In the genomic region with DNA sequence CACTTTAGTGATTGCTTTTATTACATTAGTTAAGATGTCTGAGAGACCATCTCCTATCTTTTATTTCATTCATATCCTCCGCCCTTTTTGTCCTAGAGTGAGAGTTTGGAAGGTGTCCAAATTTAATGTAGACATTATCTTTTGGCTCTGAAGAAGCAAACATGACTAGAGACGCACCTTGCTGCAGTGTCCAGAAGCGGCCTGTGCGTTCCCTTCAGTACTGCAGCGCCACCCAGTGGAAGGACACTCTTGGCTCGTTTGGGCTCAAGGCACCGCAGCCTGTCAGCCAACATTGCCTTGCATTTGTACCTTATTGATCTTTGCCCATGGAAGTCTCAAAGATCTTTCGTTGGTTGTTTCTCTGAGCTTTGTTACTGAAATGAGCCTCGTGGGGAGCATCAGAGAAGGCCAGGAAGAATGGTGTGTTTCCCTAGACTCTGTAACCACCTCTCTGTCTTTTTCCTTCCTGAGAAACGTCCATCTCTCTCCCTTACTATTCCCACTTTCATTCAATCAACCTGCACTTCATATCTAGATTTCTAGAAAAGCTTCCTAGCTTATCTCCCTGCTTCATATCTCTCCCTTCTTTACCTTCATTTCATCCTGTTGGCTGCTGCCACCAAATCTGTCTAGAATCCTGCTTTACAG, we compare ENCODE assay signal across 9 cellular contexts. TPM values are rescaled to one million over a fixed set of nuclear protein-coding genes. Genes with fewer than 3 reads are reported as not detected.
DNase-seq lines count a peak whose midpoint lies in the region; ATAC-seq, FAIRE-seq and TF ChIP-seq lines count a peak whose summit lies in the region.
"Had no signal": no experiment of that assay in that cellular context is flagged by ENCODE, and none has a peak within 500 bp of the region (broad histone marks: within the 10 kb centered on the region; RNA-seq: fewer than 3 reads in every experiment).

No MANE protein-coding gene starts in this region.

- H3K27me3 ChIP-seq in MM.1S (replicated peaks; ENCODE audit: insufficient read depth, low read length) (no peaks in the 10 kb centered on the region), liver (ENCODE audit: control insufficient read depth in 4 of 4, insufficient read depth in 4 of 4, low read length in 3 of 4) (no peaks in the 10 kb centered on the region)

- ATAC-seq in HG03442 (IDR thresholded peaks at IDR 0.05; ENCODE audit: unreplicated experiment) = no peak

- H3K9me3 ChIP-seq in MM.1S (replicated peaks; ENCODE audit: insufficient read depth, low read length) (no peaks in the 10 kb centered on the region), liver (ENCODE audit: control insufficient read depth in 4 of 4, low read length in 3 of 4) (no peaks in the 10 kb centered on the region)

- no peak overlapping the region for H3K4me3 ChIP-seq in MM.1S (ENCODE audit: low read length)
- H3K4me3 ChIP-seq in liver (ENCODE audit: low read depth in 1 of 3, low read length in 3 of 3) = no peak overlapping the region
- H3K4me3 ChIP-seq: SK-N-MC had no signal

- no peak overlapping the region for H3K4me2 ChIP-seq in MM.1S (ENCODE audit: low read depth, low read length)

- H3K4me1 ChIP-seq in MM.1S (ENCODE audit: low read length) = no peaks in the 10 kb centered on the region
- H3K4me1 ChIP-seq in liver (ENCODE audit: control insufficient read depth in 4 of 4, insufficient read depth in 4 of 4, low read length in 3 of 4) = peaks cover 0 to 10% (median 8%) of the 10 kb centered on the region in 4 donors

- no peak overlapping the region for H2AFZ ChIP-seq in MM.1S (ENCODE audit: low read length)

- peak; percentile 60 for TF ChIP-seq CTCF in MM.1S (IDR thresholded peaks at IDR 0.05; ENCODE audit: low read length)
- TF ChIP-seq CTCF in liver (IDR thresholded peaks at IDR 0.05; ENCODE audit: low read depth, low read length, missing input control) = peak; percentile 93

- H3F3A ChIP-seq in MM.1S (ENCODE audit: insufficient read depth, low read length) = no peaks in the 10 kb centered on the region

- H3K9me2 ChIP-seq in MM.1S (replicated peaks; ENCODE audit: insufficient read depth, low read length) = no peaks in the 10 kb centered on the region

- TF ChIP-seq RAD21 in liver (IDR thresholded peaks at IDR 0.05) = peak; percentile 96 to 99

- no peak for FAIRE-seq in RCC 7860 (lab: Jason Lieb, UNC)

- H3K27ac ChIP-seq in MM.1S (ENCODE audit: low read length) = no peak overlapping the region
- H3K27ac ChIP-seq in liver (ENCODE audit: low read depth in 1 of 2, low read length in 2 of 2) = no peak overlapping the region
- H3K27ac ChIP-seq: SK-N-MC had no signal

- no peaks in the 10 kb centered on the region for H3K79me2 ChIP-seq in MM.1S (ENCODE audit: low read length)

- H4K20me1 ChIP-seq in MM.1S (ENCODE audit: insufficient read depth, low read length) = no peaks in the 10 kb centered on the region

- DNase-seq in ELF-1 (ENCODE audit: low read depth, low spot score) (peak; percentile 77), MM.1S (peak; percentile 28), RCC 7860 (ENCODE audit: low spot score) (no peak)
- peak; percentile 61 to 71 for DNase-seq in activated CD4-positive, alpha-beta T cell treated with anti-CD3 and anti-CD28 coated beads for 4 hours
- DNase-seq in central memory CD4-positive, alpha-beta T cell = peak; percentile 44
- peak; percentile 29 for DNase-seq in stimulated activated CD8-positive, alpha-beta memory T cell treated with anti-CD3 and anti-CD28 coated beads, Interleukin-12 subunit alpha, Interleukin-12 subunit beta, amount 100 ng/mL, for 4 hours (ENCODE audit: low read depth)

- H3K9ac ChIP-seq in MM.1S (ENCODE audit: low read length) (no peak overlapping the region), liver (ENCODE audit: low read depth in 1 of 2, low read length in 2 of 2) (no peak overlapping the region)

- H3K36me3 ChIP-seq in MM.1S (replicated peaks; ENCODE audit: insufficient read depth, low read length) (peaks cover 28% of the 10 kb centered on the region), liver (ENCODE audit: control insufficient read depth in 4 of 4, insufficient read depth in 3 of 4, low read depth in 1 of 4, low read length in 3 of 4) (peaks cover 8 to 50% (median 41%) of the 10 kb centered on the region in 4 donors)

- 21% methylated on average over 10 of the region's 10 CpGs for WGBS in liver

TF ChIP-seq in liver, 16 proteins besides CTCF, POLR2A, EP300 and RAD21:
- TF ChIP-seq GABPA (IDR thresholded peaks at IDR 0.05 in 1 of 2, conservative IDR thresholded peaks at IDR 0.05 in 1 of 2) = no peak
- TF ChIP-seq TAF1 (conservative IDR thresholded peaks at IDR 0.05) = no peak
- TF ChIP-seq JUND (IDR thresholded peaks at IDR 0.05) = no peak
- no peak for TF ChIP-seq NR2F2 (IDR thresholded peaks at IDR 0.05)
- TF ChIP-seq, protein P1, sequence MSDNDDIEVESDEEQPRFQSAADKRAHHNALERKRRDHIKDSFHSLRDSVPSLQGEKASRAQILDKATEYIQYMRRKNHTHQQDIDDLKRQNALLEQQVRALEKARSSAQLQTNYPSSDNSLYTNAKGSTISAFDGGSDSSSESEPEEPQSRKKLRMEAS (IDR thresholded peaks at IDR 0.05) = no peak
- peak; percentile 53 to 71 for TF ChIP-seq HNF4A (conservative IDR thresholded peaks at IDR 0.05)
- no peak for TF ChIP-seq EGR1 (IDR thresholded peaks at IDR 0.05; ENCODE audit: low read depth in 2 of 2)
- TF ChIP-seq, protein P2, sequence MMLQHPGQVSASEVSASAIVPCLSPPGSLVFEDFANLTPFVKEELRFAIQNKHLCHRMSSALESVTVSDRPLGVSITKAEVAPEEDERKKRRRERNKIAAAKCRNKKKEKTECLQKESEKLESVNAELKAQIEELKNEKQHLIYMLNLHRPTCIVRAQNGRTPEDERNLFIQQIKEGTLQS (IDR thresholded peaks at IDR 0.05) = no peak
- no peak for TF ChIP-seq SP1 (IDR thresholded peaks at IDR 0.05)
- TF ChIP-seq FOXA2 (IDR thresholded peaks at IDR 0.05) = no peak
- no peak for TF ChIP-seq YY1 (IDR thresholded peaks at IDR 0.05)
- TF ChIP-seq HNF4G (IDR thresholded peaks at IDR 0.05) = peak; percentile 32
- TF ChIP-seq RXRA (IDR thresholded peaks at IDR 0.05) = peak; percentile 37 to 52
- TF ChIP-seq, protein P3, sequence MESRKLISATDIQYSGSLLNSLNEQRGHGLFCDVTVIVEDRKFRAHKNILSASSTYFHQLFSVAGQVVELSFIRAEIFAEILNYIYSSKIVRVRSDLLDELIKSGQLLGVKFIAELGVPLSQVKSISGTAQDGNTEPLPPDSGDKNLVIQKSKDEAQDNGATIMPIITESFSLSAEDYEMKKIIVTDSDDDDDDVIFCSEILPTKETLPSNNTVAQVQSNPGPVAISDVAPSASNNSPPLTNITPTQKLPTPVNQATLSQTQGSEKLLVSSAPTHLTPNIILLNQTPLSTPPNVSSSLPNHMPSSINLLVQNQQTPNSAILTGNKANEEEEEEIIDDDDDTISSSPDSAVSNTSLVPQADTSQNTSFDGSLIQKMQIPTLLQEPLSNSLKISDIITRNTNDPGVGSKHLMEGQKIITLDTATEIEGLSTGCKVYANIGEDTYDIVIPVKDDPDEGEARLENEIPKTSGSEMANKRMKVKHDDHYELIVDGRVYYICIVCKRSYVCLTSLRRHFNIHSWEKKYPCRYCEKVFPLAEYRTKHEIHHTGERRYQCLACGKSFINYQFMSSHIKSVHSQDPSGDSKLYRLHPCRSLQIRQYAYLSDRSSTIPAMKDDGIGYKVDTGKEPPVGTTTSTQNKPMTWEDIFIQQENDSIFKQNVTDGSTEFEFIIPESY (IDR thresholded peaks at IDR 0.05) = no peak
- TF ChIP-seq, protein P4, sequence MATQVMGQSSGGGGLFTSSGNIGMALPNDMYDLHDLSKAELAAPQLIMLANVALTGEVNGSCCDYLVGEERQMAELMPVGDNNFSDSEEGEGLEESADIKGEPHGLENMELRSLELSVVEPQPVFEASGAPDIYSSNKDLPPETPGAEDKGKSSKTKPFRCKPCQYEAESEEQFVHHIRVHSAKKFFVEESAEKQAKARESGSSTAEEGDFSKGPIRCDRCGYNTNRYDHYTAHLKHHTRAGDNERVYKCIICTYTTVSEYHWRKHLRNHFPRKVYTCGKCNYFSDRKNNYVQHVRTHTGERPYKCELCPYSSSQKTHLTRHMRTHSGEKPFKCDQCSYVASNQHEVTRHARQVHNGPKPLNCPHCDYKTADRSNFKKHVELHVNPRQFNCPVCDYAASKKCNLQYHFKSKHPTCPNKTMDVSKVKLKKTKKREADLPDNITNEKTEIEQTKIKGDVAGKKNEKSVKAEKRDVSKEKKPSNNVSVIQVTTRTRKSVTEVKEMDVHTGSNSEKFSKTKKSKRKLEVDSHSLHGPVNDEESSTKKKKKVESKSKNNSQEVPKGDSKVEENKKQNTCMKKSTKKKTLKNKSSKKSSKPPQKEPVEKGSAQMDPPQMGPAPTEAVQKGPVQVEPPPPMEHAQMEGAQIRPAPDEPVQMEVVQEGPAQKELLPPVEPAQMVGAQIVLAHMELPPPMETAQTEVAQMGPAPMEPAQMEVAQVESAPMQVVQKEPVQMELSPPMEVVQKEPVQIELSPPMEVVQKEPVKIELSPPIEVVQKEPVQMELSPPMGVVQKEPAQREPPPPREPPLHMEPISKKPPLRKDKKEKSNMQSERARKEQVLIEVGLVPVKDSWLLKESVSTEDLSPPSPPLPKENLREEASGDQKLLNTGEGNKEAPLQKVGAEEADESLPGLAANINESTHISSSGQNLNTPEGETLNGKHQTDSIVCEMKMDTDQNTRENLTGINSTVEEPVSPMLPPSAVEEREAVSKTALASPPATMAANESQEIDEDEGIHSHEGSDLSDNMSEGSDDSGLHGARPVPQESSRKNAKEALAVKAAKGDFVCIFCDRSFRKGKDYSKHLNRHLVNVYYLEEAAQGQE (IDR thresholded peaks at IDR 0.05) = no peak
- no peak for TF ChIP-seq FOXA1 (IDR thresholded peaks at IDR 0.05)

RNA-seq across cellular contexts. Expression of a gene that starts 10.4 kb away (rescaled TPM):
- total RNA-seq in liver = under 1 TPM in 1 of 2 donors, not detected in 1; 0.08 TPM
- under 1 TPM in 1 of 2 donors, not detected in 1; 0.01 TPM for polyA plus RNA-seq in liver

RNA-seq across cellular contexts. Expression of a gene that starts 17.4 kb away (rescaled TPM):
- 10 to 100 TPM in 1 of 2 donors, 1 to 10 TPM in 1; 4.5 to 11.3 TPM for total RNA-seq in liver
- polyA plus RNA-seq in liver = 1 to 10 TPM; 3.4 to 3.7 TPM

RNA-seq across cellular contexts. Expression of a gene that starts 20.8 kb away (rescaled TPM):
- total RNA-seq in liver = 1 to 10 TPM; 3.0 to 3.9 TPM
- polyA plus RNA-seq in liver = 1 to 10 TPM; 7.0 to 8.6 TPM

RNA-seq across cellular contexts. Expression of a gene that starts 42.3 kb away (rescaled TPM):
- total RNA-seq in liver = 100 to 1,000 TPM in 1 of 2 donors, 10 to 100 TPM in 1; 98.9 to 178 TPM
- 100 to 1,000 TPM; 195 to 253 TPM for polyA plus RNA-seq in liver

RNA-seq across cellular contexts. Expression of a gene that starts 57.0 kb away (rescaled TPM):
- under 1 TPM; 0.08 to 0.14 TPM for total RNA-seq in liver
- polyA plus RNA-seq in liver = under 1 TPM in 1 of 2 donors, not detected in 1; 0.06 TPM
